In the genomic region with DNA sequence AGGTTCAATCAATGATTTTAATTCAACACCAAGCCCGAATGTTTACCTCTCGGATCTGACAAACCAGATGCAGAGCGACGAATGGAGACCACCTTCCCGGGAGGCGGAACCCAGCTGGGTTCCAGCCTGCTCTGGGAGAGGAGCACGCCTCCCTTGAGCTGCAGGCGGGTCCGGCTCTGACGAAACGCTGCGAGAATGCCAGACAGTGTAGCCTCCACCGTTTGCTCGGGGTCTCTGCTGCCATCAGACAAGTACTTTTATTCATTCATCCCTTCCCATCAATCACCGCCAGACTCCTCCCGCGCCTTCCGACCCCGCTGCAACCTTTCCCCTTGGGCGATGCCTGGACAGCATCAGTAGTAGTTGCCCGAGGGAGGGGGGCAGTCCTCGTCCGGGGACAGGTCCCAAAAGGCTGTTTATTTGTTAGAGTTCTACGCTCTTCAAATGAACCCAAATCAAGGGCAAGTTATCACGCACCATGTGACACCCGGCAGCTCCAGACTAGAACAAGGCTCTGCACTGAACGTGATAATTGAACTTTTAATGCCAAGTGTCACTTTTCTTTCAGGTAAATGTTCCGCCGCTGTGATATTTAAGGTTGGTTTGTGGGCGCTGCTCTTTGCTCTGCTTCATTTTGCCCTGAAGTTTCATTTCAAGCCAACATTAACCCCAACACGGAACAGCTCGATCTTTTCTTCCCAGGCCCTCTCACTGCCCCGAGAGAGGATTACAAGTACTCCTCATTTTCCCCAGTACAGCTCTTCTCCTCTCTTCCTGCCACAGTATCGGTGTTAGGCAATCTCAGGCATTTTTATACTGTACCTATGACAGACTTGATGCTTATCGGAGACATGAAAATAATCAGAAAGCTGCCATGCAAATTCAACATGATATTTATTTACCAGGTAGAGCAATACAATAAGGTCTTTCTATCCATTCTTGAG, we compare ENCODE assay signal across 8 cellular contexts.
DNase-seq lines count a peak whose midpoint lies in the region; ATAC-seq and TF ChIP-seq lines count a peak whose summit lies in the region.

No MANE protein-coding gene starts in this region.

- TF ChIP-seq CTCF in foreskin fibroblast (IDR thresholded peaks at IDR 0.05; ENCODE audit: low read depth, low read length): no peak

- H3K36me3 ChIP-seq in NT2/D1 (ENCODE audit: insufficient read depth, insufficient read length, low read length): no peaks in the 10 kb centered on the region
- no peaks in the 10 kb centered on the region for H3K36me3 ChIP-seq in neuron (ENCODE audit: insufficient read depth, low read length)

- ATAC-seq in GM18868 (IDR thresholded peaks at IDR 0.05; ENCODE audit: unreplicated experiment): peak; percentile 47

- peak overlapping the region; percentile 11 for H2AFZ ChIP-seq in neuron (ENCODE audit: low read depth, low read length)

- H3K9ac ChIP-seq in NT2/D1 (ENCODE audit: insufficient read length, low read depth): no peak overlapping the region

- H3K27me3 ChIP-seq in NT2/D1 (ENCODE audit: insufficient read depth, insufficient read length): peaks cover 13% of the 10 kb centered on the region
- H3K27me3 ChIP-seq in neuron (ENCODE audit: insufficient read depth, low read length): no peaks in the 10 kb centered on the region

- H3K4me3 ChIP-seq in NT2/D1 (ENCODE audit: insufficient read length, low read depth) (peak overlapping the region; percentile 41), foreskin fibroblast (ENCODE audit: low read depth in 1 of 2, low read length in 2 of 2) (peak overlapping the region; percentile 12 to 60), neuron (ENCODE audit: low read length) (peak overlapping the region; percentile 55)

- H3K4me1 ChIP-seq in NT2/D1 (ENCODE audit: insufficient read depth, insufficient read length) (no peaks in the 10 kb centered on the region), neuron (ENCODE audit: insufficient read depth, low read length) (peaks cover 3% of the 10 kb centered on the region)

- no peak for DNase-seq in NT2/D1 (ENCODE audit: low read depth, low spot score)
- DNase-seq in foreskin fibroblast: peak in 1 of 2 donors; percentile 26
- DNase-seq in dedifferentiated amniotic fluid mesenchymal stem cell (ENCODE audit: extremely low spot score): no peak
- DNase-seq in NCI-H446 (lab: John Stamatoyannopoulos, UW): no peak
- DNase-seq in NCI-H187 (lab: John Stamatoyannopoulos, UW): no peak
- no peak for DNase-seq in kidney glomerular epithelial cell (lab: John Stamatoyannopoulos, UW)

- H3K9me3 ChIP-seq in NT2/D1 (ENCODE audit: insufficient read depth, low read length): no peaks in the 10 kb centered on the region
- peaks cover 3% of the 10 kb centered on the region for H3K9me3 ChIP-seq in neuron (ENCODE audit: low read length)
